ENCODE assay signal across 18 cellular contexts in the genomic region with DNA sequence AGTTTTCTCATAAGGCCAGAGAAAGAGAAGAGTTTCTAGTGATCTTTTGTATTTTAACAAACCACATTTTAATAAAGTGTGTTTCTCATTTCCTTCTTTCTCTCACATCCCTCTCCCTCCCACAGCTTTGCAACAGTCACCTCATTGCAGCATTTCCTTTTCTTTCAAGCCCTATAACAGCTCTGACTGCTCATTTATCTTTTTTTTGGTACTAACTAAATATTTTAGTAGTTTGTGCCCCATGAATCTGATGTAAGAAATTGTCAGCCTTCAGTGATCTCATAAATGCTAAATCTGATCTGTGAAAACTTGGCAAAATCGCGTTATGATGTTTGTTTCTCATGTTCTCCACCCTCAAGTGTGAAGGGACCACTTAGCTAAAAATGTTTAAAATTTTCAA.
DNase-seq lines count a peak whose midpoint lies in the region; ATAC-seq and TF ChIP-seq lines count a peak whose summit lies in the region.
"Had no signal": no experiment of that assay in that cellular context is flagged by ENCODE, and none has a peak within 500 bp of the region (broad histone marks: within the 10 kb centered on the region; RNA-seq: fewer than 3 reads in every experiment).

No MANE protein-coding gene starts in this region.

- no peak for ATAC-seq in GM18909 (IDR thresholded peaks at IDR 0.05; ENCODE audit: poor library complexity, unreplicated experiment)
- ATAC-seq: HepG2 had no signal

- H4K20me1 ChIP-seq in MM.1S (ENCODE audit: insufficient read depth, low read length): no peaks in the 10 kb centered on the region

- H3K27ac Mint-ChIP-seq in nephron progenitor cell: no peak overlapping the region
- H3K27ac Mint-ChIP-seq: H9 had no signal

- H3K27me3 ChIP-seq in BJ (ENCODE audit: control insufficient read depth, insufficient read depth, low read length): no peaks in the 10 kb centered on the region
- no peaks in the 10 kb centered on the region for H3K27me3 ChIP-seq in MM.1S (replicated peaks; ENCODE audit: insufficient read depth, low read length)
- H3K27me3 ChIP-seq: cardiac muscle cell, neutrophil had no signal

- H3K36me3 Mint-ChIP-seq in nephron progenitor cell (ENCODE audit: low read depth): no peaks in the 10 kb centered on the region

- no peaks in the 10 kb centered on the region for H3K79me2 ChIP-seq in MM.1S (ENCODE audit: low read length)

- no peaks in the 10 kb centered on the region for H3K9me3 ChIP-seq in MM.1S (replicated peaks; ENCODE audit: insufficient read depth, low read length)
- H3K9me3 ChIP-seq: neutrophil had no signal

- no peaks in the 10 kb centered on the region for H3K27me3 Mint-ChIP-seq in nephron progenitor cell (ENCODE audit: low read depth, poor library complexity)

- peak; percentile 10 for DNase-seq in BJ (ENCODE audit: low read depth)
- no peak for DNase-seq in MM.1S
- peak; percentile 39 for DNase-seq in SKM-1 treated with dmso at 0.1 percent for 144 hours (lab: John Stamatoyannopoulos, UW; ENCODE audit: unreplicated experiment)
- peak; percentile 32 to 65 for DNase-seq in foreskin fibroblast
- no peak for DNase-seq in activated CD8-positive, alpha-beta memory T cell treated with anti-CD3 and anti-CD28 coated beads, Interleukin-2, amount 50 U/mL, for 4 hours
- DNase-seq in nephron progenitor cell: no peak
- DNase-seq in NCI-H2081 (lab: John Stamatoyannopoulos, UW): no peak
- DNase-seq: activated CD4-positive, alpha-beta T cell treated with anti-CD3 and anti-CD28 coated beads for 48 hours; activated gamma-delta T cell treated with Interleukin-2 at 50 U/mL for 16 hours; amniotic stem cell; H9; NCI-H1694; retina; RPMI8226 had no signal

- H3K4me1 ChIP-seq in MM.1S (ENCODE audit: low read length): peaks cover 8% of the 10 kb centered on the region; the same call in 1 of the 2 replicates

- CTCF ChIA-PET in BJ (lab: Yijun Ruan, JAX): no interaction called here

- H3K4me3 ChIP-seq in BJ (ENCODE audit: low read depth, low read length): no peak overlapping the region
- no peak overlapping the region for H3K4me3 ChIP-seq in MM.1S (ENCODE audit: low read length)
- no peak overlapping the region for H3K4me3 ChIP-seq in foreskin fibroblast (ENCODE audit: low read depth in 1 of 2, low read length in 2 of 2)
- H3K4me3 ChIP-seq: cardiac muscle cell had no signal

- no peak overlapping the region for H3K27ac ChIP-seq in MM.1S (ENCODE audit: low read length)
- H3K27ac ChIP-seq: cardiac muscle cell, neutrophil had no signal

- H3K4me3 Mint-ChIP-seq in nephron progenitor cell: no peak overlapping the region
- H3K4me3 Mint-ChIP-seq: H9 had no signal

- H3K4me2 ChIP-seq in MM.1S (ENCODE audit: low read depth, low read length): peak overlapping the region; percentile 35; the same call in 1 of the 2 replicates

- H3K9me2 ChIP-seq in MM.1S (replicated peaks; ENCODE audit: insufficient read depth, low read length): no peaks in the 10 kb centered on the region

- no peak overlapping the region for H3K9ac ChIP-seq in MM.1S (ENCODE audit: low read length)

- POLR2A ChIA-PET in BJ (lab: Charles Lee): no interaction called here

- no peaks in the 10 kb centered on the region for H3K9me3 Mint-ChIP-seq in nephron progenitor cell
- H3K9me3 Mint-ChIP-seq: H9 had no signal

- H2AFZ ChIP-seq in MM.1S (ENCODE audit: low read length): no peak overlapping the region

- peaks cover 4% of the 10 kb centered on the region; the same call in 1 of the 2 replicates for H3F3A ChIP-seq in MM.1S (ENCODE audit: insufficient read depth, low read length)

- no peak for TF ChIP-seq CTCF in BJ (IDR thresholded peaks at IDR 0.05; ENCODE audit: insufficient read depth, low read depth, low read length)
- TF ChIP-seq CTCF in MM.1S (IDR thresholded peaks at IDR 0.05; ENCODE audit: low read length): no peak
- TF ChIP-seq CTCF in foreskin fibroblast (IDR thresholded peaks at IDR 0.05; ENCODE audit: low read depth, low read length): no peak
- no peak for TF ChIP-seq CTCF in nephron progenitor cell (IDR thresholded peaks at IDR 0.05)

- H3K36me3 ChIP-seq in BJ (ENCODE audit: control insufficient read depth, insufficient read depth, low read length) (no peaks in the 10 kb centered on the region), MM.1S (replicated peaks; ENCODE audit: insufficient read depth, low read length) (no peaks in the 10 kb centered on the region)
- H3K36me3 ChIP-seq: cardiac muscle cell, neutrophil had no signal

- H3K4me1 Mint-ChIP-seq in nephron progenitor cell: no peaks in the 10 kb centered on the region
- H3K4me1 Mint-ChIP-seq: H9 had no signal

Comparison
In these comparisons a context has a peak if more than half of its experiments do, and no peak if none do; other contexts are left out.
1. DNase-seq: peak in BJ (single experiment), SKM-1 treated with dmso at 0.1 percent for 144 hours (single experiment) and foreskin fibroblast (2 of 2); none in MM.1S (single experiment), activated CD8-positive, alpha-beta memory T cell treated with anti-CD3 and anti-CD28 coated beads, Interleukin-2, amount 50 U/mL, for 4 hours (single experiment), nephron progenitor cell (single experiment) and NCI-H2081 (0 of 2).